Comparison of ENCODE assay signal across 16 cellular contexts in genomic region chr20:37422791-37423286, GRCh38.
DNase-seq lines count a peak whose midpoint lies in the region; ATAC-seq and TF ChIP-seq lines count a peak whose summit lies in the region.
"Had no signal": no experiment of that assay in that cellular context is flagged by ENCODE, and none has a peak within 500 bp of the region (broad histone marks: within the 10 kb centered on the region; RNA-seq: fewer than 3 reads in every experiment).

No MANE protein-coding gene starts in this region.

- peaks cover 31% of the 10 kb centered on the region for H3K4me1 Mint-ChIP-seq in GM23338

- H3K27ac ChIP-seq in GM23338 (ENCODE audit: low read depth) (no peak overlapping the region), caudate nucleus (ENCODE audit: low read depth, low read length) (peak overlapping the region; percentile 90), hepatocyte (peak overlapping the region; percentile 92), breast epithelium (no peak overlapping the region)
- H3K27ac ChIP-seq: 22Rv1; BLaER1 treated with 17β-estradiol and CSF1 and Interleukin-3, amounts not matched to agents 10 nM and 100 nM had no signal

- H4K20me1 ChIP-seq in GM23338 (replicated peaks; ENCODE audit: insufficient read depth) (no peaks in the 10 kb centered on the region), hepatocyte (ENCODE audit: insufficient read depth, poor library complexity, severe bottlenecking) (no peaks in the 10 kb centered on the region)

- no peaks in the 10 kb centered on the region for H3K36me3 ChIP-seq in GM23338 (ENCODE audit: insufficient read depth)
- H3K36me3 ChIP-seq in hepatocyte (replicated peaks; ENCODE audit: insufficient read depth, low read depth) = no peaks in the 10 kb centered on the region
- H3K36me3 ChIP-seq in neuron (ENCODE audit: insufficient read depth, low read length) = no peaks in the 10 kb centered on the region
- no peaks in the 10 kb centered on the region for H3K36me3 ChIP-seq in breast epithelium
- H3K36me3 ChIP-seq: BLaER1 treated with 17β-estradiol and CSF1 and Interleukin-3, amounts not matched to agents 10 nM and 100 nM had no signal

- no peak overlapping the region for H3K4me3 Mint-ChIP-seq in GM23338
- H3K4me3 Mint-ChIP-seq: CD4-positive, CD25-positive, alpha-beta regulatory T cell had no signal

- TF ChIP-seq POLR2A in breast epithelium (IDR thresholded peaks at IDR 0.05) = no peak

- H3K9me3 Mint-ChIP-seq in GM23338 = no peaks in the 10 kb centered on the region
- H3K9me3 Mint-ChIP-seq: CD4-positive, CD25-positive, alpha-beta regulatory T cell had no signal

- H3K9me2 ChIP-seq in GM23338 (ENCODE audit: insufficient read depth) (peaks cover 4% of the 10 kb centered on the region; the same call in 1 of the 2 replicates), hepatocyte (replicated peaks; ENCODE audit: insufficient read depth) (no peaks in the 10 kb centered on the region)

- H3K79me2 ChIP-seq in GM23338 (replicated peaks; ENCODE audit: insufficient read depth) (no peaks in the 10 kb centered on the region), hepatocyte (no peaks in the 10 kb centered on the region)

- H3K4me1 ChIP-seq in GM23338 (ENCODE audit: insufficient read depth) (peaks cover 14% of the 10 kb centered on the region), hepatocyte (ENCODE audit: insufficient read depth) (peaks cover 9% of the 10 kb centered on the region), neuron (ENCODE audit: insufficient read depth, low read length) (peaks cover 48% of the 10 kb centered on the region), breast epithelium (no peaks in the 10 kb centered on the region)

- no peaks in the 10 kb centered on the region for H3K27me3 ChIP-seq in GM23338 (ENCODE audit: insufficient read depth)
- H3K27me3 ChIP-seq in hepatocyte = peaks cover 20% of the 10 kb centered on the region
- no peaks in the 10 kb centered on the region for H3K27me3 ChIP-seq in neuron (ENCODE audit: insufficient read depth, low read length)
- H3K27me3 ChIP-seq in breast epithelium = peaks cover 0 to 9% of the 10 kb centered on the region in 2 donors
- H3K27me3 ChIP-seq: BLaER1 treated with 17β-estradiol and CSF1 and Interleukin-3, amounts not matched to agents 10 nM and 100 nM had no signal

- H3F3A ChIP-seq in GM23338 (replicated peaks; ENCODE audit: low read depth) = no peaks in the 10 kb centered on the region; the same call in 1 of the 2 replicates

- H3K27ac Mint-ChIP-seq in GM23338 = no peak overlapping the region
- H3K27ac Mint-ChIP-seq: CD4-positive, CD25-positive, alpha-beta regulatory T cell had no signal

- H3K36me3 Mint-ChIP-seq in GM23338 (ENCODE audit: low read depth) = no peaks in the 10 kb centered on the region; the same call in 2 of the 3 replicates
- H3K36me3 Mint-ChIP-seq: CD4-positive, CD25-positive, alpha-beta regulatory T cell had no signal

- WGBS in hepatocyte (ENCODE audit: low lambda C conversion rate, missing lambda C conversion rate) = 64% methylated on average over 11 of the region's 11 CpGs

- DNase-seq in GM23338 (ENCODE audit: low spot score) (no peak), caudate nucleus (lab: John Stamatoyannopoulos, UW) (peak in 1 of 61 donors; percentile 15), hepatocyte (ENCODE audit: low spot score) (no peak), NCI-H1092 treated with DMSO at 0.1 percent for 48 hours (lab: John Stamatoyannopoulos, UW) (no peak), breast epithelium (ENCODE audit: low spot score in 2 of 2) (no peak), midbrain (lab: John Stamatoyannopoulos, UW) (no peak), ureter (ENCODE audit: low spot score) (no peak)
- DNase-seq: AML-193; Calu3; CD4-positive, CD25-positive, alpha-beta regulatory T cell; DMS 273 treated with DMSO at 0.1 percent for 48 hours had no signal

- no peak overlapping the region for H3K4me2 ChIP-seq in GM23338
- H3K4me2 ChIP-seq in hepatocyte = peak overlapping the region; percentile 27

- no peak for TF ChIP-seq CTCF in GM23338 (conservative IDR thresholded peaks at IDR 0.05; ENCODE audit: low read depth in 2 of 2)
- TF ChIP-seq CTCF in hepatocyte (IDR thresholded peaks at IDR 0.05; ENCODE audit: poor library complexity) = no peak
- no peak for TF ChIP-seq CTCF in breast epithelium (IDR thresholded peaks at IDR 0.05)

- H3K4me3 ChIP-seq in GM23338 (no peak overlapping the region), hepatocyte (no peak overlapping the region), neuron (ENCODE audit: low read length) (no peak overlapping the region), breast epithelium (no peak overlapping the region)
- H3K4me3 ChIP-seq: BLaER1 treated with 17β-estradiol and CSF1 and Interleukin-3, amounts not matched to agents 10 nM and 100 nM had no signal

- H2AFZ ChIP-seq in GM23338 (peak overlapping the region; percentile 87; the same call in 1 of the 2 replicates), hepatocyte (no peak overlapping the region), neuron (ENCODE audit: low read depth, low read length) (peak overlapping the region; percentile 63)

- no peak for ATAC-seq in GM23338
- ATAC-seq: HCT116, HepG2 had no signal

- H3K9me3 ChIP-seq in hepatocyte (ENCODE audit: low read depth) (no peaks in the 10 kb centered on the region), neuron (ENCODE audit: low read length) (no peaks in the 10 kb centered on the region), breast epithelium (no peaks in the 10 kb centered on the region)
- H3K9me3 ChIP-seq: BLaER1 treated with 17β-estradiol and CSF1 and Interleukin-3, amounts not matched to agents 10 nM and 100 nM had no signal

- intact Hi-C loops in breast epithelium (cut with DNase I; ENCODE audit: low total_unique reads) = no loop called here

- H3K27me3 Mint-ChIP-seq in GM23338 (ENCODE audit: insufficient read depth, low read depth, poor library complexity) = peaks cover 16% of the 10 kb centered on the region

TF ChIP-seq in GM23338, 12 proteins besides CTCF, POLR2A, EP300 and RAD21 (continues in another document):
- TF ChIP-seq NANOG (IDR thresholded peaks at IDR 0.05; ENCODE audit: borderline replicate concordance) (no peak), REST (IDR thresholded peaks at IDR 0.05; ENCODE audit: unreplicated experiment) (no peak), EZH2phosphoT487 (IDR thresholded peaks at IDR 0.05; ENCODE audit: unreplicated experiment) (no peak), ZNF114 (CRISPR knock-in tag; IDR thresholded peaks at IDR 0.05) (no peak), CREB1 (CRISPR knock-in tag; IDR thresholded peaks at IDR 0.05; ENCODE audit: low read depth) (no peak)

Comparison
In these comparisons a context has a peak if more than half of its experiments do, and no peak if none do; other contexts are left out.
1. H3K27ac ChIP-seq: peak in caudate nucleus (single experiment) and hepatocyte (single experiment); none in GM23338 (single experiment) and breast epithelium (0 of 2).